Comparison of ENCODE assay signal across 20 cellular contexts in genomic region chr5:150502847-150503246, GRCh38. TPM values are rescaled to one million over a fixed set of nuclear protein-coding genes. Genes with fewer than 3 reads are reported as not detected.
A peak's percentile ranks its signal among the peaks of the same experiment; 100 is the strongest.
DNase-seq lines count a peak whose midpoint lies in the region; ATAC-seq and TF ChIP-seq lines count a peak whose summit lies in the region.
"Had no signal": no experiment of that assay in that cellular context is flagged by ENCODE, and none has a peak within 500 bp of the region (broad histone marks: within the 10 kb centered on the region; RNA-seq: fewer than 3 reads in every experiment).

No MANE protein-coding gene starts in this region.

- no peaks in the 10 kb centered on the region for H3K9me3 Mint-ChIP-seq in activated T-helper 2 cell treated with anti-CD3 and anti-CD28 coated beads, Interferon-gamma antibody, Interleukin-2, Interleukin-4, amounts not matched to agents 10 μg/mL and 5 μg/mL and 100 μg/mL, durations not matched to agents 14 hours and 24 hours and 36 hours
- H3K9me3 Mint-ChIP-seq: GM23338 had no signal

- H3K27ac ChIP-seq in right cardiac atrium (ENCODE audit: low read length) (no peak overlapping the region), esophagus squamous epithelium (peak overlapping the region; percentile 82 to 98 (median 92)), skin epidermis (peak overlapping the region in 19 of 21 experiments; percentile 19 to 91 (median 78)), aorta (ENCODE audit: low read depth in 1 of 2, low read length in 2 of 2) (peak overlapping the region; percentile 16 to 98)
- H3K27ac ChIP-seq: BLaER1 treated with 17β-estradiol and CSF1 and Interleukin-3, amounts not matched to agents 10 nM and 100 nM had no signal

- DNase-seq in right cardiac atrium (peak in 2 of 3 donors; percentile 7 to 12), Right ventricle myocardium superior (no peak), esophagus squamous epithelium (lab: John Stamatoyannopoulos, UW) (no peak), aorta (no peak)
- DNase-seq in activated T-helper 2 cell treated with anti-CD3 and anti-CD28 coated beads, Interferon-gamma antibody, Interleukin-2, Interleukin-4, amounts not matched to agents 10 μg/mL and 5 μg/mL and 100 μg/mL, durations not matched to agents 14 hours and 24 hours and 36 hours (ENCODE audit: low spot score): no peak
- DNase-seq: activated CD4-positive, alpha-beta T cell treated with anti-CD3 and anti-CD28 coated beads for 36 hours; activated gamma-delta T cell treated with Interleukin-2 at 50 U/mL for 16 hours; amniotic stem cell; DMS53; foreskin melanocyte; NCI-H1436; NCI-H2171; occipital lobe; SK-N-SH; stimulated activated CD4-positive, alpha-beta T cell treated with anti-CD3 and anti-CD28 coated beads, Interleukin-4, amount 100 ng/mL, for 24 hours had no signal

- H3K4me3 Mint-ChIP-seq in activated T-helper 2 cell treated with anti-CD3 and anti-CD28 coated beads, Interferon-gamma antibody, Interleukin-2, Interleukin-4, amounts not matched to agents 10 μg/mL and 5 μg/mL and 100 μg/mL, durations not matched to agents 14 hours and 24 hours and 36 hours (ENCODE audit: low read depth): no peak overlapping the region
- H3K4me3 Mint-ChIP-seq: activated CD4-positive, alpha-beta T cell treated with anti-CD3 and anti-CD28 coated beads for 36 hours; GM23338 had no signal

- H3K27me3 Mint-ChIP-seq in activated T-helper 2 cell treated with anti-CD3 and anti-CD28 coated beads, Interferon-gamma antibody, Interleukin-2, Interleukin-4, amounts not matched to agents 10 μg/mL and 5 μg/mL and 100 μg/mL, durations not matched to agents 14 hours and 24 hours and 36 hours (ENCODE audit: low read depth): no peaks in the 10 kb centered on the region
- H3K27me3 Mint-ChIP-seq: activated CD4-positive, alpha-beta T cell treated with anti-CD3 and anti-CD28 coated beads for 36 hours had no signal

- TF ChIP-seq POLR2A in esophagus squamous epithelium (IDR thresholded peaks at IDR 0.05): no peak

- ATAC-seq in right cardiac atrium (no peak), Right ventricle myocardium superior (ENCODE audit: poor library complexity) (no peak), aorta (ENCODE audit: low FRiP score) (no peak), GM21390 (IDR thresholded peaks at IDR 0.05; ENCODE audit: unreplicated experiment) (no peak), HG03135 (IDR thresholded peaks at IDR 0.05; ENCODE audit: unreplicated experiment) (no peak)
- ATAC-seq: activated CD4-positive, alpha-beta T cell treated with anti-CD3 and anti-CD28 coated beads for 36 hours; GM23338 had no signal

- H3K36me3 ChIP-seq in esophagus squamous epithelium (peaks cover 0 to 7% (median 0%) of the 10 kb centered on the region in 3 donors), aorta (ENCODE audit: control insufficient read depth in 1 of 2, insufficient read depth in 2 of 2, low read length in 1 of 2) (no peaks in the 10 kb centered on the region)

- H3K27me3 ChIP-seq in right cardiac atrium (ENCODE audit: control insufficient read depth, insufficient read depth) (no peaks in the 10 kb centered on the region), esophagus squamous epithelium (no peaks in the 10 kb centered on the region), aorta (ENCODE audit: control insufficient read depth in 1 of 2, insufficient read depth in 2 of 2, low read length in 1 of 2) (no peaks in the 10 kb centered on the region)
- H3K27me3 ChIP-seq: BLaER1 treated with 17β-estradiol and CSF1 and Interleukin-3, amounts not matched to agents 10 nM and 100 nM had no signal

- H3K4me1 ChIP-seq in right cardiac atrium (ENCODE audit: control insufficient read depth, insufficient read depth, low read length) (peaks cover 81% of the 10 kb centered on the region), esophagus squamous epithelium (peaks cover 92 to 100% (median 100%) of the 10 kb centered on the region in 3 donors), aorta (ENCODE audit: control insufficient read depth in 1 of 2, insufficient read depth in 2 of 2, low read length in 2 of 2) (peaks cover 2 to 12% of the 10 kb centered on the region in 2 donors)

- H3K36me3 Mint-ChIP-seq in activated T-helper 2 cell treated with anti-CD3 and anti-CD28 coated beads, Interferon-gamma antibody, Interleukin-2, Interleukin-4, amounts not matched to agents 10 μg/mL and 5 μg/mL and 100 μg/mL, durations not matched to agents 14 hours and 24 hours and 36 hours (ENCODE audit: low read depth): no peaks in the 10 kb centered on the region

- H3K9me3 ChIP-seq in right cardiac atrium (ENCODE audit: control insufficient read depth, low read length): no peaks in the 10 kb centered on the region
- H3K9me3 ChIP-seq in esophagus squamous epithelium: no peaks in the 10 kb centered on the region
- no peaks in the 10 kb centered on the region for H3K9me3 ChIP-seq in aorta (ENCODE audit: control insufficient read depth, low read length)
- H3K9me3 ChIP-seq: BLaER1 treated with 17β-estradiol and CSF1 and Interleukin-3, amounts not matched to agents 10 nM and 100 nM; SK-N-SH had no signal

- H3K4me3 ChIP-seq in right cardiac atrium (ENCODE audit: low read length) (no peak overlapping the region), esophagus squamous epithelium (no peak overlapping the region), skin epidermis (no peak overlapping the region), aorta (ENCODE audit: low read length in 2 of 2) (no peak overlapping the region)
- H3K4me3 ChIP-seq: BLaER1 treated with 17β-estradiol and CSF1 and Interleukin-3, amounts not matched to agents 10 nM and 100 nM; GM23338 had no signal

- intact Hi-C loops in right cardiac atrium (cut with DNase I): no loop called here
- intact Hi-C loops in Right ventricle myocardium superior (cut with DNase I): no loop called here
- intact Hi-C loops in esophagus squamous epithelium (cut with DNase I): no loop called here
- intact Hi-C loops in aorta (cut with DNase I): no loop called here
- intact Hi-C loops in activated T-helper 2 cell treated with anti-CD3 and anti-CD28 coated beads, Interferon-gamma antibody, Interleukin-2, Interleukin-4, amounts not matched to agents 10 μg/mL and 5 μg/mL and 100 μg/mL, durations not matched to agents 14 hours and 24 hours and 36 hours (cut with micrococcal nuclease): no loop called here

- H3K4me1 Mint-ChIP-seq in activated T-helper 2 cell treated with anti-CD3 and anti-CD28 coated beads, Interferon-gamma antibody, Interleukin-2, Interleukin-4, amounts not matched to agents 10 μg/mL and 5 μg/mL and 100 μg/mL, durations not matched to agents 14 hours and 24 hours and 36 hours (ENCODE audit: low read depth): no peaks in the 10 kb centered on the region
- H3K4me1 Mint-ChIP-seq: activated CD4-positive, alpha-beta T cell treated with anti-CD3 and anti-CD28 coated beads for 36 hours had no signal

- H3K27ac Mint-ChIP-seq in activated T-helper 2 cell treated with anti-CD3 and anti-CD28 coated beads, Interferon-gamma antibody, Interleukin-2, Interleukin-4, amounts not matched to agents 10 μg/mL and 5 μg/mL and 100 μg/mL, durations not matched to agents 14 hours and 24 hours and 36 hours: no peak overlapping the region
- H3K27ac Mint-ChIP-seq: activated CD4-positive, alpha-beta T cell treated with anti-CD3 and anti-CD28 coated beads for 36 hours had no signal

- no peak for TF ChIP-seq CTCF in esophagus squamous epithelium (IDR thresholded peaks at IDR 0.05)

- 93% methylated on average over 3 of the region's 3 CpGs for WGBS in right cardiac atrium
- WGBS in esophagus squamous epithelium, 2 donors: 65 to 67% methylated on average over 2 to 3 of the region's 3 CpGs
- 78% methylated on average over 3 of the region's 3 CpGs for WGBS in aorta, 2 donors

RNA-seq across cellular contexts. Expression of gene NDST1, which starts 5.1 kb away (rescaled TPM):
- 10 to 100 TPM; 53.1 to 67.8 (median 58.7) TPM for total RNA-seq in right cardiac atrium
- 45.9 TPM for polyA plus RNA-seq in right cardiac atrium
- 50.8 TPM for total RNA-seq in Right ventricle myocardium superior
- 100 to 1,000 TPM in 3 of 4 donors, 10 to 100 TPM in 1; 76.5 to 205 (median 118) TPM for total RNA-seq in esophagus squamous epithelium
- 100 to 1,000 TPM in 1 of 2 donors, 10 to 100 TPM in 1; 74.0 to 116 TPM for total RNA-seq in aorta
- 10 to 100 TPM; 10.4 to 12.1 TPM for polyA plus RNA-seq in aorta
- total RNA-seq in activated T-helper 2 cell treated with anti-CD3 and anti-CD28 coated beads, Interferon-gamma antibody, Interleukin-2, Interleukin-4, amounts not matched to agents 10 μg/mL and 5 μg/mL and 100 μg/mL, durations not matched to agents 14 hours and 24 hours and 36 hours: 2.4 and 3.0 TPM in 2 replicates

RNA-seq across cellular contexts. Expression of gene RPS14, which starts 53.3 kb away (rescaled TPM):
- 1,000 to 10,000 TPM; 1,254 to 1,552 (median 1,386) TPM for total RNA-seq in right cardiac atrium
- polyA plus RNA-seq in right cardiac atrium: 1,870 TPM
- total RNA-seq in Right ventricle myocardium superior: 1,133 TPM
- total RNA-seq in esophagus squamous epithelium: 1,000 to 10,000 TPM; 1,098 to 4,026 (median 2,484) TPM
- 1,000 to 10,000 TPM; 1,419 to 1,480 TPM for total RNA-seq in aorta
- 1,000 to 10,000 TPM; 3,586 to 6,043 TPM for polyA plus RNA-seq in aorta
- total RNA-seq in activated T-helper 2 cell treated with anti-CD3 and anti-CD28 coated beads, Interferon-gamma antibody, Interleukin-2, Interleukin-4, amounts not matched to agents 10 μg/mL and 5 μg/mL and 100 μg/mL, durations not matched to agents 14 hours and 24 hours and 36 hours: 2,552 and 2,593 TPM in 2 replicates

Comparison
In these comparisons a context has a peak if more than half of its experiments do, and no peak if none do; other contexts are left out.
1. DNase-seq: peak in right cardiac atrium (2 of 3); none in Right ventricle myocardium superior (single experiment), esophagus squamous epithelium (single experiment), aorta (0 of 2) and activated T-helper 2 cell treated with anti-CD3 and anti-CD28 coated beads, Interferon-gamma antibody, Interleukin-2, Interleukin-4, amounts not matched to agents 10 μg/mL and 5 μg/mL and 100 μg/mL, durations not matched to agents 14 hours and 24 hours and 36 hours (single experiment).
2. RNA of gene NDST1, which starts 5.1 kb away (total RNA-seq): 76.5 to 205 TPM in esophagus squamous epithelium, 74.0 to 116 TPM in aorta, 53.1 to 67.8 TPM in right cardiac atrium and 50.8 TPM in Right ventricle myocardium superior (single experiment); 2.4 to 3.0 TPM in activated T-helper 2 cell treated with anti-CD3 and anti-CD28 coated beads, Interferon-gamma antibody, Interleukin-2, Interleukin-4, amounts not matched to agents 10 μg/mL and 5 μg/mL and 100 μg/mL, durations not matched to agents 14 hours and 24 hours and 36 hours; every median in the first group is over 10 times any median in the second.